In the genomic region with DNA sequence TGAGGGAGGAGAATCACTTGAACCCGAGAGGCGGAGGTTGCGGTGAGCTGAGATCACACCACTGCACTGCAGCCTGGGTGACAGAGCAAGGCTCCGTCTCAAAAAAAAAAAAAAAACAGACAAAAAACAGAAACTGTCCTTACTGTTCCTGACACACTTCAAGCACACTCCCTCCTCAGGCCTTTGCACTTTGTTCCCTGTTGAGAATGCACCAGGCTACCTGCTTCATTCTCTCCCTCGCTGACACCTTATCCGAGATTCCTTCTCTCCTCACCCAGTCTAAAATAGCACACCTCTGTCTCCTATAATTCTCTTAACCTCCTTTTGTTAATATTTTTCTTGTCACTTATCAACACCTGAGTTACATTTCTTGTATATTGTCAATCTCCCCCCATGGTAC, we compare ENCODE assay signal across 28 cellular contexts.
"Had no signal": no experiment of that assay in that cellular context is flagged by ENCODE, and none has a peak within 500 bp of the region (broad histone marks: within the 10 kb centered on the region; RNA-seq: fewer than 3 reads in every experiment).

No MANE protein-coding gene starts in this region.

- H3K4me1 ChIP-seq: SJSA1 had no signal

- H3K27me3 ChIP-seq: MG63, Peyer's patch, SJSA1 had no signal

- FAIRE-seq: astrocyte had no signal

- H3K27me3 Mint-ChIP-seq: activated naive CD8-positive, alpha-beta T cell; brain had no signal

- DNase-seq: activated CD4-positive, alpha-beta T cell treated with anti-CD3 and anti-CD28 coated beads for 48 hours; activated CD4-positive, alpha-beta T cell treated with anti-CD3 and anti-CD28 coated beads, Interleukin-2, amount 50 U/mL, for 4 hours; activated CD4-positive, CD25-positive, alpha-beta regulatory T cell treated with anti-CD3 and anti-CD28 coated beads, Interleukin-2, amount 50 U/mL, for 72 hours; activated CD8-positive, alpha-beta memory T cell treated with anti-CD3 and anti-CD28 coated beads, Interleukin-2, amount 50 U/mL, for 48 hours; activated CD8-positive, alpha-beta T cell treated with anti-CD3 and anti-CD28 coated beads, Interleukin-2, amount 10 ng/mL, durations not matched to agents 7 days and 5 days; activated naive CD4-positive, alpha-beta T cell treated with Interleukin-2 at 50 U/mL for 16 hours; activated T-cell treated with anti-CD3 and anti-CD28 coated beads, Interleukin-2, amount 50 U/mL, for 1 hour; amygdala; MG63; NCI-H1105; NCI-H1436; NCI-H1694 treated with DMSO at 0.1 percent for 48 hours; NCI-H2029 treated with DMSO at 0.1 percent for 48 hours; NCI-H345; NCI-H510A; NCI-H526 treated with DMSO at 0.1 percent for 48 hours; NCI-H82; Right ventricle myocardium superior; T-helper 9 cell had no signal

- H3K4me3 ChIP-seq: MG63, Peyer's patch, SJSA1 had no signal

- H3K27ac Mint-ChIP-seq: activated CD8-positive, alpha-beta T cell treated with anti-CD3 and anti-CD28 coated beads, Interleukin-2, amount 10 ng/mL, durations not matched to agents 7 days and 5 days; activated naive CD8-positive, alpha-beta T cell; WTC11 had no signal

- H3K9me3 ChIP-seq: Peyer's patch, SJSA1 had no signal

- H3K27ac ChIP-seq: RWPE1, SJSA1 had no signal

- H3K4me3 Mint-ChIP-seq: activated CD8-positive, alpha-beta T cell treated with anti-CD3 and anti-CD28 coated beads, Interleukin-2, amount 10 ng/mL, durations not matched to agents 7 days and 5 days; activated naive CD8-positive, alpha-beta T cell; T-helper 1 cell treated with Interleukin-12 subunit alpha and Interleukin-12 subunit beta and Interleukin-4 antibody, amounts not matched to agents 30 μg/mL and 1 μg/mL, for 36 hours; WTC11 had no signal

- ATAC-seq: activated CD8-positive, alpha-beta T cell treated with anti-CD3 and anti-CD28 coated beads, Interleukin-2, amount 10 ng/mL, durations not matched to agents 7 days and 5 days; SK-N-SH treated with all-trans-retinoic acid at 6 μM for 48 hours; WTC11 had no signal

- H3K36me3 ChIP-seq: SJSA1 had no signal
